7 cellular contexts compared by ENCODE assay signal in genomic region chr12:51216652-51217051, GRCh38. TPM values are rescaled to one million over a fixed set of nuclear protein-coding genes. Genes with fewer than 3 reads are reported as not detected.
A peak's percentile ranks its signal among the peaks of the same experiment; 100 is the strongest.
DNase-seq lines count a peak whose midpoint lies in the region; ATAC-seq and TF ChIP-seq lines count a peak whose summit lies in the region.

No MANE protein-coding gene starts in this region.

- H2AFZ ChIP-seq in H9 (ENCODE audit: low read length) (no peak overlapping the region), smooth muscle cell (ENCODE audit: low read depth) (peak overlapping the region; percentile 94)

- no peaks in the 10 kb centered on the region for H3K27me3 Mint-ChIP-seq in H9 (ENCODE audit: low read depth)
- H3K27me3 Mint-ChIP-seq in activated CD4-positive, alpha-beta memory T cell treated with anti-CD3 and anti-CD28 coated beads, Interleukin-2, amount 10 ng/mL, durations not matched to agents 7 days and 5 days = no peaks in the 10 kb centered on the region

- TF ChIP-seq CTCF in H9 (conservative IDR thresholded peaks at IDR 0.05) (no peak), smooth muscle cell (IDR thresholded peaks at IDR 0.05; ENCODE audit: borderline replicate concordance, insufficient read depth, poor library complexity, severe bottlenecking) (no peak)

- H3K4me2 ChIP-seq in H9 (ENCODE audit: insufficient read depth, insufficient read length, low read length) = peak overlapping the region; percentile 73
- H3K4me2 ChIP-seq in smooth muscle cell = peak overlapping the region; percentile 84

- H3K4me3 ChIP-seq in iPS-11a (ENCODE audit: low read depth, low read length) (peak overlapping the region; percentile 61), smooth muscle cell (peak overlapping the region; percentile 99)

- H4K8ac ChIP-seq in H9 (replicated peaks; ENCODE audit: insufficient read length, low read depth, low read length) = no peak overlapping the region

- no peak overlapping the region; a peak in 1 of 7 replicates for H3K27ac Mint-ChIP-seq in H9
- no peak overlapping the region for H3K27ac Mint-ChIP-seq in activated CD4-positive, alpha-beta memory T cell treated with anti-CD3 and anti-CD28 coated beads, Interleukin-2, amount 10 ng/mL, durations not matched to agents 7 days and 5 days

- WGBS in H9 (ENCODE audit: extremely low coverage, insufficient read length, low lambda C conversion rate) = no CpG with 5 or more reads among the region's 7 CpGs
- 37% methylated on average over 7 of the region's 7 CpGs for WGBS in smooth muscle cell (ENCODE audit: low lambda C conversion rate)

- H2BK20ac ChIP-seq in H9 (ENCODE audit: low read depth, low read length, poor library complexity, severe bottlenecking) = peak overlapping the region; percentile 78

- H3K9me3 Mint-ChIP-seq in H9 = no peaks in the 10 kb centered on the region
- no peaks in the 10 kb centered on the region for H3K9me3 Mint-ChIP-seq in activated CD4-positive, alpha-beta memory T cell treated with anti-CD3 and anti-CD28 coated beads, Interleukin-2, amount 10 ng/mL, durations not matched to agents 7 days and 5 days

- no peaks in the 10 kb centered on the region for H3K27me3 ChIP-seq in H9 (ENCODE audit: insufficient read depth, low read length)
- no peaks in the 10 kb centered on the region for H3K27me3 ChIP-seq in smooth muscle cell (ENCODE audit: low read depth)

- no peak overlapping the region for H3K9ac ChIP-seq in H9 (ENCODE audit: extremely low read depth, insufficient read length, low read length)
- H3K9ac ChIP-seq in smooth muscle cell (ENCODE audit: low read depth) = peak overlapping the region; percentile 93

- H3F3A ChIP-seq in smooth muscle cell (ENCODE audit: low read depth) = peaks cover 5% of the 10 kb centered on the region

- no peak overlapping the region for H2BK15ac ChIP-seq in H9 (ENCODE audit: low read depth, low read length)

- no peak overlapping the region for H3K18ac ChIP-seq in H9 (ENCODE audit: insufficient read length, low read depth, low read length)

- no peak overlapping the region for H3K4ac ChIP-seq in H9 (ENCODE audit: low read depth, low read length)

- no peak overlapping the region for H3K14ac ChIP-seq in H9 (ENCODE audit: insufficient read depth, low read length)

- H3K4me1 ChIP-seq in H9 (ENCODE audit: insufficient read depth, low read length) = no peaks in the 10 kb centered on the region; the same call in 1 of the 2 replicates
- H3K4me1 ChIP-seq in smooth muscle cell (ENCODE audit: low read depth) = no peaks in the 10 kb centered on the region

- no peak overlapping the region for H3K23ac ChIP-seq in H9 (ENCODE audit: insufficient read length, low read depth, low read length)

- peaks cover 15% of the 10 kb centered on the region for H3K23me2 ChIP-seq in H9 (ENCODE audit: insufficient read length, low read depth, low read length, poor library complexity, severe bottlenecking)

- no peak overlapping the region for H2BK5ac ChIP-seq in H9 (ENCODE audit: insufficient read length, low read length)

- no peak overlapping the region for H3K56ac ChIP-seq in H9 (ENCODE audit: insufficient read length, low read depth, low read length)

- no peaks in the 10 kb centered on the region for H3K9me3 ChIP-seq in H9 (ENCODE audit: control insufficient read depth, low read depth, low read length)
- no peaks in the 10 kb centered on the region for H3K9me3 ChIP-seq in smooth muscle cell (replicated peaks; ENCODE audit: low read depth)

- no peak overlapping the region for H4K5ac ChIP-seq in H9 (ENCODE audit: insufficient read length, low read depth, low read length)

- H2BK12ac ChIP-seq in H9 (ENCODE audit: insufficient read length, low read depth, low read length) = no peak overlapping the region

- peaks cover 0 to 10% (median 5%) of the 10 kb centered on the region in 3 experiments; a peak in 4 of 7 replicates for H3K36me3 Mint-ChIP-seq in H9 (ENCODE audit: insufficient read depth in 1 of 3, low read depth in 3 of 3)
- H3K36me3 Mint-ChIP-seq in activated CD4-positive, alpha-beta memory T cell treated with anti-CD3 and anti-CD28 coated beads, Interleukin-2, amount 10 ng/mL, durations not matched to agents 7 days and 5 days (ENCODE audit: low read depth) = peaks cover 2% of the 10 kb centered on the region

- no peak overlapping the region for H3T11ph ChIP-seq in H9 (ENCODE audit: low read length)

- POLR2A ChIA-PET in activated CD4-positive, alpha-beta memory T cell treated with anti-CD3 and anti-CD28 coated beads, Interleukin-2, amount 10 ng/mL, durations not matched to agents 7 days and 5 days (lab: Charles Lee) = interaction anchor here (1.9 to 5.2 kb wide), 5 partner anchors 22 to 107 kb away, joined by 6 to 68 read pairs (median 11); partner anchors contain the start of genes BIN2 and DAZAP2

- H2BK120ac ChIP-seq in H9 (ENCODE audit: low read depth, low read length, poor library complexity, severe bottlenecking) = no peak overlapping the region

- H4K20me1 ChIP-seq in H9 (ENCODE audit: control insufficient read depth, insufficient read depth, insufficient read length) (no peaks in the 10 kb centered on the region), smooth muscle cell (ENCODE audit: low read depth) (no peaks in the 10 kb centered on the region)

- peaks cover 18% of the 10 kb centered on the region in 2 experiments for H3K4me1 Mint-ChIP-seq in H9
- peaks cover 16% of the 10 kb centered on the region for H3K4me1 Mint-ChIP-seq in activated CD4-positive, alpha-beta memory T cell treated with anti-CD3 and anti-CD28 coated beads, Interleukin-2, amount 10 ng/mL, durations not matched to agents 7 days and 5 days

- no peak for ATAC-seq in GM18517 (IDR thresholded peaks at IDR 0.05; ENCODE audit: unreplicated experiment)

- CTCF ChIA-PET in activated CD4-positive, alpha-beta memory T cell treated with anti-CD3 and anti-CD28 coated beads, Interleukin-2, amount 10 ng/mL, durations not matched to agents 7 days and 5 days (lab: Charles Lee) = interaction anchor here (1.2 to 3.3 kb wide), 4 partner anchors 13 to 133 kb away, joined by 5 to 18 read pairs (median 17); partner anchors contain the start of gene DAZAP2

- DNase-seq in H9 = no peak
- DNase-seq in activated CD4-positive, alpha-beta memory T cell treated with anti-CD3 and anti-CD28 coated beads, Interleukin-2, amount 10 ng/mL, durations not matched to agents 7 days and 5 days = no peak
- DNase-seq in smooth muscle cell (lab: John Stamatoyannopoulos, UW; ENCODE audit: unreplicated experiment) = no peak
- DNase-seq in DMS 273 (lab: John Stamatoyannopoulos, UW; ENCODE audit: unreplicated experiment) = no peak
- DNase-seq in NCI-H2196 (lab: John Stamatoyannopoulos, UW; ENCODE audit: unreplicated experiment) = no peak

- no peaks in the 10 kb centered on the region for H3K36me3 ChIP-seq in smooth muscle cell (ENCODE audit: low read depth)

- no peaks in the 10 kb centered on the region for H3K79me1 ChIP-seq in H9 (ENCODE audit: insufficient read depth, low read depth, low read length, poor library complexity, severe bottlenecking)

- peak overlapping the region; percentile 69 to 78 for H3K4me3 Mint-ChIP-seq in H9
- peak overlapping the region; percentile 38 for H3K4me3 Mint-ChIP-seq in activated CD4-positive, alpha-beta memory T cell treated with anti-CD3 and anti-CD28 coated beads, Interleukin-2, amount 10 ng/mL, durations not matched to agents 7 days and 5 days

- H3K79me2 ChIP-seq in H9 (ENCODE audit: insufficient read depth, low read length) = no peaks in the 10 kb centered on the region
- H3K79me2 ChIP-seq in smooth muscle cell (ENCODE audit: low read depth) = peaks cover 13% of the 10 kb centered on the region

- H3K27ac ChIP-seq in H9 (ENCODE audit: insufficient read length, low read depth, low read length) (no peak overlapping the region), smooth muscle cell (ENCODE audit: low read depth) (no peak overlapping the region)

- H4K91ac ChIP-seq in H9 (ENCODE audit: insufficient read length, low read depth, low read length) = no peak overlapping the region

- H2AK5ac ChIP-seq in H9 (ENCODE audit: insufficient read length, low read length) = no peak overlapping the region

RNA-seq across cellular contexts. Expression of gene POU6F1, which starts 1.2 kb away (rescaled TPM):
- total RNA-seq in H9 (2021) (12.0 and 13.3 TPM in 2 replicates), smooth muscle cell (4.2 and 4.6 TPM in 2 replicates)
- 1 to 10 TPM; 4.1 to 4.8 TPM for total RNA-seq in activated CD4-positive, alpha-beta memory T cell treated with anti-CD3 and anti-CD28 coated beads, Interleukin-2, amount 10 ng/mL, durations not matched to agents 7 days and 5 days
- polyA plus RNA-seq in smooth muscle cell = 7.6 and 7.9 TPM in 2 replicates

RNA-seq across cellular contexts. Expression of gene DAZAP2, which starts 22.0 kb away (rescaled TPM):
- total RNA-seq in H9 (2021) = 23.6 and 25.8 TPM in 2 replicates
- total RNA-seq in activated CD4-positive, alpha-beta memory T cell treated with anti-CD3 and anti-CD28 coated beads, Interleukin-2, amount 10 ng/mL, durations not matched to agents 7 days and 5 days = 100 to 1,000 TPM; 247 TPM
- total RNA-seq in smooth muscle cell = 166 and 202 TPM in 2 replicates
- polyA plus RNA-seq in smooth muscle cell = 208 and 216 TPM in 2 replicates

RNA-seq across cellular contexts. Expression of gene TFCP2, which starts 43.7 kb away (rescaled TPM):
- total RNA-seq in H9 (2021) (25.2 and 27.1 TPM in 2 replicates), smooth muscle cell (12.4 and 13.4 TPM in 2 replicates)
- total RNA-seq in activated CD4-positive, alpha-beta memory T cell treated with anti-CD3 and anti-CD28 coated beads, Interleukin-2, amount 10 ng/mL, durations not matched to agents 7 days and 5 days = 10 to 100 TPM; 34.3 to 35.9 TPM
- polyA plus RNA-seq in smooth muscle cell = 8.8 and 16.2 TPM in 2 replicates

RNA-seq across cellular contexts. Expression of gene SMAGP, which starts 53.6 kb away (rescaled TPM):
- total RNA-seq in H9 (2021) = 11.3 and 12.4 TPM in 2 replicates
- total RNA-seq in activated CD4-positive, alpha-beta memory T cell treated with anti-CD3 and anti-CD28 coated beads, Interleukin-2, amount 10 ng/mL, durations not matched to agents 7 days and 5 days = 1 to 10 TPM; 1.8 to 3.1 TPM
- 9.0 and 11.7 TPM in 2 replicates for total RNA-seq in smooth muscle cell
- 6.8 and 7.0 TPM in 2 replicates for polyA plus RNA-seq in smooth muscle cell
